Comparison of ENCODE assay signal across 8 cellular contexts in genomic region chr19:19185853-19186728, GRCh38. TPM values are rescaled to one million over a fixed set of nuclear protein-coding genes. Genes with fewer than 3 reads are reported as not detected.
DNase-seq lines count a peak whose midpoint lies in the region; ATAC-seq and FAIRE-seq lines count a peak whose summit lies in the region.

No MANE protein-coding gene starts in this region.

- no peaks in the 10 kb centered on the region for H3K9me3 ChIP-seq in small intestine (ENCODE audit: control insufficient read depth, low read depth)

- 64 to 73% (median 66%) methylated on average over 8 to 9 of the region's 9 CpGs for WGBS in small intestine, 3 donors

- H3K36me3 ChIP-seq in small intestine (ENCODE audit: control insufficient read depth in 2 of 2, insufficient read depth in 2 of 2, low read length in 2 of 2): peaks cover 4 to 11% of the 10 kb centered on the region in 2 donors

- H3K4me1 ChIP-seq in small intestine (ENCODE audit: control insufficient read depth in 2 of 2, insufficient read depth in 1 of 2, low read depth in 1 of 2, low read length in 1 of 2): peaks cover 0 to 4% of the 10 kb centered on the region in 2 donors

- intact Hi-C loops in Right ventricle myocardium superior (cut with DNase I): no loop called here
- intact Hi-C loops in cardiac septum (cut with DNase I): no loop called here

- DNase-seq in Right ventricle myocardium superior: no peak
- no peak for DNase-seq in cardiac septum (ENCODE audit: low spot score)
- DNase-seq in NCI-H82 treated with DMSO at 0.1 percent for 48 hours (lab: John Stamatoyannopoulos, UW; ENCODE audit: unreplicated experiment): peak; percentile 38
- peak; percentile 29 for DNase-seq in activated CD8-positive, alpha-beta memory T cell treated with anti-CD3 and anti-CD28 coated beads, Interleukin-2, amount 50 U/mL, for 24 hours (ENCODE audit: extremely low read depth)
- peak; percentile 8 for DNase-seq in fibroblast of peridontal ligament (ENCODE audit: extremely low read depth)
- DNase-seq in small intestine: peak; percentile 67
- DNase-seq in dedifferentiated amniotic fluid mesenchymal stem cell (ENCODE audit: extremely low spot score): no peak

- ATAC-seq in Right ventricle myocardium superior (ENCODE audit: poor library complexity) (peak; percentile 38), GM19328 (IDR thresholded peaks at IDR 0.05; ENCODE audit: unreplicated experiment) (no peak)

- H3K27me3 ChIP-seq in small intestine (ENCODE audit: control insufficient read depth in 2 of 2, insufficient read depth in 2 of 2, low read length in 2 of 2): no peaks in the 10 kb centered on the region

- no peak overlapping the region for H3K27ac ChIP-seq in small intestine (ENCODE audit: low read depth in 1 of 2, low read length in 1 of 2)

- FAIRE-seq in small intestine (lab: Jason Lieb, UNC): no peak

- no peak overlapping the region for H3K4me3 ChIP-seq in small intestine (ENCODE audit: low read depth in 1 of 2, low read length in 2 of 2)

RNA-seq across cellular contexts. Expression of gene BORCS8, which starts 5.9 kb away (rescaled TPM):
- total RNA-seq in Right ventricle myocardium superior: 21.0 TPM
- 27.1 TPM for total RNA-seq in cardiac septum
- 10 to 100 TPM; 15.1 to 24.7 (median 21.5) TPM for polyA plus RNA-seq in small intestine

RNA-seq across cellular contexts. Expression of gene RFXANK, which starts 6.0 kb away (rescaled TPM):
- total RNA-seq in Right ventricle myocardium superior (33.9 TPM), cardiac septum (29.6 TPM)
- 100 to 1,000 TPM in 2 of 3 donors, 10 to 100 TPM in 1; 89.4 to 149 (median 119) TPM for polyA plus RNA-seq in small intestine

RNA-seq across cellular contexts. Expression of gene MEF2B, which starts 16.0 kb away (rescaled TPM):
- total RNA-seq in Right ventricle myocardium superior (0.83 TPM), cardiac septum (0.67 TPM)
- 1 to 10 TPM; 1.5 to 3.2 (median 2.5) TPM for polyA plus RNA-seq in small intestine

RNA-seq across cellular contexts. Expression of gene NR2C2AP, which starts 17.1 kb away (rescaled TPM):
- total RNA-seq in Right ventricle myocardium superior (5.9 TPM), cardiac septum (6.1 TPM)
- 10 to 100 TPM in 2 of 3 donors, 1 to 10 TPM in 1; 8.1 to 22.9 (median 14.6) TPM for polyA plus RNA-seq in small intestine

RNA-seq across cellular contexts. Expression of gene NCAN, which starts 25.7 kb away (rescaled TPM):
- not detected for total RNA-seq in Right ventricle myocardium superior
- total RNA-seq in cardiac septum: not detected
- polyA plus RNA-seq in small intestine: under 1 TPM in 2 of 3 donors, not detected in 1; 0.16 to 0.27 TPM

Comparison
In these comparisons a context has a peak if more than half of its experiments do, and no peak if none do; other contexts are left out.
1. DNase-seq: peak in NCI-H82 treated with DMSO at 0.1 percent for 48 hours (single experiment), activated CD8-positive, alpha-beta memory T cell treated with anti-CD3 and anti-CD28 coated beads, Interleukin-2, amount 50 U/mL, for 24 hours (single experiment), fibroblast of peridontal ligament (single experiment) and small intestine (single experiment); none in Right ventricle myocardium superior (single experiment), cardiac septum (single experiment) and dedifferentiated amniotic fluid mesenchymal stem cell (single experiment).